10 cellular contexts compared by ENCODE assay signal in genomic region chr21:27423073-27423472, GRCh38.
DNase-seq lines count a peak whose midpoint lies in the region; ATAC-seq and TF ChIP-seq lines count a peak whose summit lies in the region.
"Had no signal": no experiment of that assay in that cellular context is flagged by ENCODE, and none has a peak within 500 bp of the region (broad histone marks: within the 10 kb centered on the region; RNA-seq: fewer than 3 reads in every experiment).

No MANE protein-coding gene starts in this region.

- no peak overlapping the region for H2AFZ ChIP-seq in ACC112 (ENCODE audit: low read length, unreplicated experiment)

- no peak for TF ChIP-seq POLR2A in esophagus muscularis mucosa (IDR thresholded peaks at IDR 0.05; ENCODE audit: low read depth)

- no peaks in the 10 kb centered on the region for H3K79me2 ChIP-seq in ACC112 (ENCODE audit: control insufficient read depth, insufficient read depth, low read length, unreplicated experiment)

- no peak for TF ChIP-seq CTCF in esophagus muscularis mucosa (IDR thresholded peaks at IDR 0.05)

- H3K4me3 ChIP-seq in ACC112 (ENCODE audit: low read depth, low read length) (no peak overlapping the region), MG63 (no peak overlapping the region), esophagus muscularis mucosa (no peak overlapping the region)
- H3K4me3 ChIP-seq: HAP-1 had no signal

- H3K9me3 ChIP-seq in MG63 (peaks cover 2% of the 10 kb centered on the region; the same call in 1 of the 2 replicates), esophagus muscularis mucosa (peaks cover 0 to 5% (median 0%) of the 10 kb centered on the region in 4 donors)
- H3K9me3 ChIP-seq: HAP-1 had no signal

- 70% methylated on average over 4 of the region's 4 CpGs for WGBS in esophagus muscularis mucosa

- no peaks in the 10 kb centered on the region for H3K36me3 ChIP-seq in ACC112 (ENCODE audit: insufficient read depth, low read length)
- 0 out of 2 replicates have a peak, but pooled peaks cover 2% of the 10 kb centered on the region for H3K36me3 ChIP-seq in MG63
- H3K36me3 ChIP-seq in esophagus muscularis mucosa: no peaks in the 10 kb centered on the region
- H3K36me3 ChIP-seq: HAP-1 had no signal

- no peak for TF ChIP-seq EP300 in esophagus muscularis mucosa (IDR thresholded peaks at IDR 0.05)

- ATAC-seq in GM21786 (IDR thresholded peaks at IDR 0.05; ENCODE audit: unreplicated experiment): no peak
- ATAC-seq: activated CD4-positive, alpha-beta T cell treated with anti-CD3 and anti-CD28 coated beads for 36 hours had no signal

- intact Hi-C loops in esophagus muscularis mucosa (cut with DNase I): no loop called here

- peaks cover 46% of the 10 kb centered on the region for H3K4me1 ChIP-seq in ACC112 (ENCODE audit: control insufficient read depth, insufficient read depth, low read length, unreplicated experiment)
- H3K4me1 ChIP-seq in esophagus muscularis mucosa: peaks cover 4 to 19% (median 13%) of the 10 kb centered on the region in 4 donors
- H3K4me1 ChIP-seq: HAP-1 had no signal

- DNase-seq in MG63 (peak; percentile 97), esophagus muscularis mucosa (ENCODE audit: extremely low spot score) (no peak), myocyte (ENCODE audit: low read depth) (peak; percentile 95), GDM1 (lab: John Stamatoyannopoulos, UW) (no peak), SKM-1 (lab: John Stamatoyannopoulos, UW; ENCODE audit: unreplicated experiment) (no peak)
- no peak for DNase-seq in stimulated activated CD4-positive, alpha-beta T cell treated with anti-CD3 and anti-CD28 coated beads, Interleukin-4, amount 100 ng/mL, for 4 hours
- DNase-seq: activated CD4-positive, alpha-beta T cell treated with anti-CD3 and anti-CD28 coated beads for 36 hours had no signal

- H3K27ac ChIP-seq in ACC112 (ENCODE audit: low read depth, low read length): peak overlapping the region; percentile 98
- peak overlapping the region; percentile 7 to 45 (median 30) for H3K27ac ChIP-seq in esophagus muscularis mucosa (replicated peaks in 1 of 4)

- H3K27me3 ChIP-seq in ACC112 (ENCODE audit: insufficient read depth, low read length): no peaks in the 10 kb centered on the region
- no peaks in the 10 kb centered on the region for H3K27me3 ChIP-seq in MG63
- no peaks in the 10 kb centered on the region for H3K27me3 ChIP-seq in esophagus muscularis mucosa

Comparison
In these comparisons a context has a peak if more than half of its experiments do, and no peak if none do; other contexts are left out.
1. DNase-seq: peak in MG63 (single experiment) and myocyte (single experiment); none in esophagus muscularis mucosa (single experiment), GDM1 (single experiment), SKM-1 (single experiment) and stimulated activated CD4-positive, alpha-beta T cell treated with anti-CD3 and anti-CD28 coated beads, Interleukin-4, amount 100 ng/mL, for 4 hours (0 of 2).